Comparison of ENCODE assay signal across 22 cellular contexts in the genomic region with DNA sequence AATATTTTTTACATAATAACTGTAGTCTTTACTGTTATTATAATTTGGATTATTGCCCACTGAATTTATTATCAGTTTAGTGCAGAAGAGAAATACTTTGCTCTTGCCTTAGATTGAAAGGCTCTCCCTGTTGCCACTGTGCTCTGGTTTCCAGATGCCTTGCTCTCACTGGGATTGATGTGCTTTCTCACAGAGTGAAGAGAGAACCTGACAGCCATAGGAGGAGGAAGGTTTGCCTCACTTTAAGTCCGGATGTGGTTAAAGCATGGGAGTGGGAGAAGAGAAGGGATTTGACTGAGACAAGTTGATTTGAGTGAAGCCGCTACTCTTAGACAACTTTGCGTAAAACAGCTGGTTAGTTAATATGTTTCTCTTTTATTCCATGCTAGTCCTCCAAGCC.
"Had no signal": no experiment of that assay in that cellular context is flagged by ENCODE, and none has a peak within 500 bp of the region (broad histone marks: within the 10 kb centered on the region; RNA-seq: fewer than 3 reads in every experiment).

No MANE protein-coding gene starts in this region.

- H3K9me3 ChIP-seq: body of pancreas, left lung, spleen, thoracic aorta, upper lobe of right lung had no signal

- DNase-seq: activated CD4-positive, alpha-beta memory T cell treated with anti-CD3 and anti-CD28 coated beads, Interleukin-2, amount 10 ng/mL, durations not matched to agents 7 days and 5 days; activated CD4-positive, alpha-beta T cell treated with anti-CD3 and anti-CD28 coated beads, Interleukin-2, amount 10 ng/mL, durations not matched to agents 24 days and 14 days; activated effector memory CD4-positive, alpha-beta T cell treated with Interleukin-2 at 50 U/mL for 16 hours; activated naive CD4-positive, alpha-beta T cell treated with anti-CD3 and anti-CD28 coated beads for 36 hours; activated T-cell treated with anti-CD3 and anti-CD28 coated beads, Interleukin-2, amount 50 U/mL, for 72 hours; body of pancreas; effector CD4-positive, alpha-beta T cell; foreskin melanocyte; glutamatergic neuron; kidney glomerular epithelial cell; left lung; midbrain; natural killer cell; retina; spleen; stimulated activated CD4-positive, alpha-beta T cell treated with anti-CD3 and anti-CD28 coated beads, Interleukin-4, amount 100 ng/mL, for 24 hours; stimulated activated naive CD4-positive, alpha-beta T cell treated with Interleukin-2 at 50 U/mL for 16 hours; upper lobe of right lung had no signal

- H3K4me2 ChIP-seq: hepatocyte had no signal

- H3K27me3 ChIP-seq: body of pancreas, cardiac muscle cell, hepatocyte, left lung, spleen, upper lobe of right lung had no signal

- H3K27ac ChIP-seq: body of pancreas, cardiac muscle cell, hepatocyte, left lung, spleen, thoracic aorta, upper lobe of right lung had no signal

- H3K79me2 ChIP-seq: hepatocyte had no signal

- H3K4me3 ChIP-seq: body of pancreas, cardiac muscle cell, hepatocyte, left lung, spleen, thoracic aorta, upper lobe of right lung had no signal

- ATAC-seq: activated CD4-positive, CD25-positive, alpha-beta regulatory T cell treated with anti-CD3 and anti-CD28 coated beads, Interleukin-2, amount 50 U/mL, for 24 hours; activated T-cell treated with anti-CD3 and anti-CD28 coated beads, Interleukin-2, amount 50 U/mL, for 72 hours; body of pancreas; left lung; natural killer cell; upper lobe of right lung had no signal

- H3K4me1 ChIP-seq: body of pancreas, left lung, upper lobe of right lung had no signal

- H2AFZ ChIP-seq: hepatocyte had no signal

- H3K36me3 ChIP-seq: cardiac muscle cell, left lung, thoracic aorta, upper lobe of right lung had no signal
